Comparison of ENCODE assay signal across 8 cellular contexts in genomic region chr1:243343970-243344749, GRCh38.
A peak's percentile ranks its signal among the peaks of the same experiment; 100 is the strongest.
DNase-seq lines count a peak whose midpoint lies in the region; ATAC-seq and TF ChIP-seq lines count a peak whose summit lies in the region.

No MANE protein-coding gene starts in this region.

- H3K27ac ChIP-seq in RWPE1 (no peak overlapping the region), esophagus squamous epithelium (no peak overlapping the region), ovary (no peak overlapping the region)

- H3K4me1 ChIP-seq in esophagus squamous epithelium = no peaks in the 10 kb centered on the region
- H3K4me1 ChIP-seq in ovary (ENCODE audit: insufficient read depth) = no peaks in the 10 kb centered on the region

- H3K9me3 ChIP-seq in esophagus squamous epithelium (no peaks in the 10 kb centered on the region), ovary (no peaks in the 10 kb centered on the region)

- CTCF ChIA-PET in RWPE1 (lab: Yijun Ruan, JAX) = interaction anchor here (0.5 to 1.2 kb wide), 11 partner anchors 8 to 889 kb away, joined by 3 to 6 read pairs (median 3); no protein-coding TSS in a partner anchor

- H3K4me3 ChIP-seq in esophagus squamous epithelium (no peak overlapping the region), ovary (no peak overlapping the region)

- 39 to 46% methylated on average over 3 of the region's 3 CpGs for WGBS in esophagus squamous epithelium, 2 donors
- WGBS in ovary, 3 donors = 48 to 52% (median 51%) methylated on average over 3 of the region's 3 CpGs

- POLR2A ChIA-PET in RWPE1 (lab: Yijun Ruan, JAX; ENCODE audit: low non-redundant PET) = no interaction called here

- TF ChIP-seq POLR2A in esophagus squamous epithelium (IDR thresholded peaks at IDR 0.05) (no peak), ovary (IDR thresholded peaks at IDR 0.05) (no peak)

- ATAC-seq in GM21528 (IDR thresholded peaks at IDR 0.05; ENCODE audit: low FRiP score, unreplicated experiment) (peak; percentile 70), HG03520 (IDR thresholded peaks at IDR 0.05; ENCODE audit: unreplicated experiment) (no peak)

- no peaks in the 10 kb centered on the region for H3K27me3 ChIP-seq in esophagus squamous epithelium
- H3K27me3 ChIP-seq in ovary = no peaks in the 10 kb centered on the region

- H3K36me3 ChIP-seq in esophagus squamous epithelium = peaks cover 0 to 53% (median 0%) of the 10 kb centered on the region in 3 donors
- H3K36me3 ChIP-seq in ovary = no peaks in the 10 kb centered on the region

- TF ChIP-seq CTCF in RWPE1 (conservative IDR thresholded peaks at IDR 0.05; ENCODE audit: low read depth) (peak; percentile 74), esophagus squamous epithelium (IDR thresholded peaks at IDR 0.05) (peak; percentile 24 to 75 (median 67)), ovary (IDR thresholded peaks at IDR 0.05) (peak; percentile 66 to 74 (median 71))

- peak; percentile 36 for DNase-seq in COLO829 (ENCODE audit: low spot score)
- peak; percentile 55 for DNase-seq in NAMALWA (ENCODE audit: low spot score)
- peak; percentile 42 for DNase-seq in RWPE1 (ENCODE audit: low spot score)
- no peak for DNase-seq in esophagus squamous epithelium (lab: John Stamatoyannopoulos, UW)
- DNase-seq in ovary = no peak
- DNase-seq in activated T-cell treated with anti-CD3 and anti-CD28 coated beads, Interleukin-2, amount 50 U/mL, for 1 hour = no peak

- TF ChIP-seq EP300 in ovary (IDR thresholded peaks at IDR 0.05) = no peak

- intact Hi-C loops in esophagus squamous epithelium (cut with DNase I) = loop anchor here (10.0 kb wide), 2 partner anchors 401 to 931 kb away; no protein-coding TSS in a partner anchor
- intact Hi-C loops in ovary (cut with DNase I) = loop anchor here (5.0 to 10.0 kb wide), 3 partner anchors 401 to 931 kb away; no protein-coding TSS in a partner anchor

Comparison
In these comparisons a context has a peak if more than half of its experiments do, and no peak if none do; other contexts are left out.
1. DNase-seq: peak in COLO829 (single experiment), NAMALWA (single experiment) and RWPE1 (single experiment); none in esophagus squamous epithelium (single experiment), ovary (0 of 5) and activated T-cell treated with anti-CD3 and anti-CD28 coated beads, Interleukin-2, amount 50 U/mL, for 1 hour (single experiment).
2. Peak in every context shown above with its lines, with median percentiles within 50 percentile points of each other: CTCF ChIP-seq.